Comparison of ENCODE assay signal across 21 cellular contexts in genomic region chr14:74658535-74659130, GRCh38. TPM values are rescaled to one million over a fixed set of nuclear protein-coding genes. Genes with fewer than 3 reads are reported as not detected.
DNase-seq lines count a peak whose midpoint lies in the region; ATAC-seq, FAIRE-seq and TF ChIP-seq lines count a peak whose summit lies in the region.
"Had no signal": no experiment of that assay in that cellular context is flagged by ENCODE, and none has a peak within 500 bp of the region (broad histone marks: within the 10 kb centered on the region; RNA-seq: fewer than 3 reads in every experiment).

No MANE protein-coding gene starts in this region.

- BruUV-seq in K562 (replicated peaks; lab: Mats Ljungman, UMichigan): no TSS peak

- ATAC-seq in K562: no peak
- ATAC-seq: HCT116, left lung had no signal

- intact Hi-C loops in K562 (cut with micrococcal nuclease): no loop called here
- intact Hi-C loops in posterior cingulate gyrus (cut with DNase I): no loop called here
- intact Hi-C loops in esophagus muscularis mucosa (cut with DNase I): no loop called here

- TF ChIP-seq POLR2A in K562 (conservative IDR thresholded peaks at IDR 0.05) (no peak), esophagus muscularis mucosa (IDR thresholded peaks at IDR 0.05; ENCODE audit: low read depth) (no peak)

- no peak for FAIRE-seq in K562 (lab: Jason Lieb, UNC)
- FAIRE-seq: frontal cortex had no signal

- TF ChIP-seq CTCF in K562 (IDR thresholded peaks at IDR 0.05 in 2 of 3, conservative IDR thresholded peaks at IDR 0.05 in 1 of 3; ENCODE audit: insufficient read depth in 2 of 3, low read depth in 1 of 3, low read length in 3 of 3) (no peak), esophagus muscularis mucosa (IDR thresholded peaks at IDR 0.05) (no peak)

- H3K36me3 ChIP-seq in K562 (ENCODE audit: control insufficient read depth, insufficient read depth, low read length): peaks cover 30% of the 10 kb centered on the region; the same call in 2 of the 3 replicates
- H3K36me3 ChIP-seq in esophagus muscularis mucosa: peaks cover 24 to 70% (median 46%) of the 10 kb centered on the region in 4 donors
- H3K36me3 ChIP-seq: breast epithelium, ovary had no signal

- H3K9ac ChIP-seq in K562 (ENCODE audit: insufficient read depth in 1 of 2, low read depth in 2 of 2, low read length in 2 of 2): no peak overlapping the region
- H3K9ac ChIP-seq: KMS-11 had no signal

- H3K27me3 ChIP-seq in K562 (ENCODE audit: control insufficient read depth in 2 of 2, insufficient read depth in 2 of 2, low read length in 2 of 2) (no peaks in the 10 kb centered on the region), esophagus muscularis mucosa (no peaks in the 10 kb centered on the region)
- H3K27me3 ChIP-seq: breast epithelium, left lung, ovary, testis had no signal

- no peak overlapping the region for H3K27ac ChIP-seq in K562 (ENCODE audit: extremely low read depth, low read depth, low read length)
- H3K27ac ChIP-seq in esophagus muscularis mucosa (replicated peaks in 1 of 4): no peak overlapping the region
- H3K27ac ChIP-seq: breast epithelium, KMS-11, left lung, ovary, RWPE1, testis had no signal

- TF ChIP-seq RAD21 in K562 (CRISPR knock-in tag; conservative IDR thresholded peaks at IDR 0.05 in 1 of 2, IDR thresholded peaks at IDR 0.05 in 1 of 2): no peak

- CTCF ChIA-PET in K562 (lab: Yijun Ruan, JAX; ENCODE audit: low intra/inter-chr PET ratio): no interaction called here

- H4K20me1 ChIP-seq in K562 (replicated peaks; ENCODE audit: control insufficient read depth, insufficient read depth, low read length): no peaks in the 10 kb centered on the region

- H3K79me2 ChIP-seq in K562 (ENCODE audit: control insufficient read depth, insufficient read depth, low read length): no peaks in the 10 kb centered on the region

- WGBS in K562 (ENCODE audit: insufficient coverage, low coverage, missing lambda C conversion rate): 100% methylated on average over 1 of the region's 1 CpG
- 95% methylated on average over 1 of the region's 1 CpG for WGBS in esophagus muscularis mucosa

- peaks cover 3% of the 10 kb centered on the region for H3K9me1 ChIP-seq in K562 (ENCODE audit: control insufficient read depth, insufficient read depth, low read length)

- POLR2A ChIA-PET in K562 (lab: Yijun Ruan, JAX): no interaction called here

- H3K9me3 ChIP-seq in K562 (replicated peaks; ENCODE audit: control insufficient read depth, insufficient read depth, low read depth, low read length): no peaks in the 10 kb centered on the region
- H3K9me3 ChIP-seq in esophagus muscularis mucosa: no peaks in the 10 kb centered on the region
- H3K9me3 ChIP-seq: breast epithelium, left lung, ovary, testis had no signal

- peak; percentile 62 for DNase-seq in HT1080 (ENCODE audit: low read depth)
- DNase-seq in K562 (ENCODE audit: extremely low read depth in 1 of 4, low spot score in 3 of 4): no peak
- DNase-seq in hepatic stellate cell (ENCODE audit: low spot score): peak; percentile 50
- no peak for DNase-seq in central memory CD4-positive, alpha-beta T cell
- no peak for DNase-seq in posterior cingulate gyrus
- DNase-seq in esophagus muscularis mucosa (ENCODE audit: extremely low spot score): no peak
- DNase-seq in AML-193 (lab: John Stamatoyannopoulos, UW): no peak
- DNase-seq: activated CD4-positive, alpha-beta T cell treated with anti-CD3 and anti-CD28 coated beads, Interleukin-2, amount 50 U/mL, for 1 hour; activated naive CD4-positive, alpha-beta T cell treated with anti-CD3 and anti-CD28 coated beads, Interleukin-2, amount 50 U/mL, for 16 hours; activated T-cell treated with anti-CD3 and anti-CD28 coated beads, Interleukin-2, amount 50 U/mL, for 24 hours; DMS79; effector CD8-positive, alpha-beta T cell; left lung; NCI-H1105; ovary; testis had no signal

- in situ Hi-C loops in K562 (cut with MboI): no loop called here

- peaks cover 0 to 12% of the 10 kb centered on the region in 2 experiments; a peak in 2 of 5 replicates for H3K4me1 ChIP-seq in K562 (replicated peaks in 1 of 2; ENCODE audit: control insufficient read depth in 2 of 2, insufficient read depth in 2 of 2, low read length in 2 of 2)
- H3K4me1 ChIP-seq in esophagus muscularis mucosa: peaks cover 0 to 25% (median 17%) of the 10 kb centered on the region in 4 donors

- TF ChIP-seq EP300 in K562 (IDR thresholded peaks at IDR 0.05; ENCODE audit: low read length): no peak
- TF ChIP-seq EP300 in esophagus muscularis mucosa (IDR thresholded peaks at IDR 0.05): no peak

- H3K4me3 ChIP-seq in K562 (no peak overlapping the region), esophagus muscularis mucosa (no peak overlapping the region)
- H3K4me3 ChIP-seq: breast epithelium, left lung, ovary, testis had no signal

- no peak overlapping the region for H3K4me2 ChIP-seq in K562 (ENCODE audit: insufficient read depth, low read length)
- H3K4me2 ChIP-seq: KMS-11 had no signal

- no peak overlapping the region for H2AFZ ChIP-seq in K562 (ENCODE audit: low read depth, low read length)

RNA-seq across cellular contexts. Expression of gene LTBP2, which starts 46.6 kb away (rescaled TPM):
- total RNA-seq in HT1080 (2014; rRNA removed; shearing (Covaris generic)): 32.5 and 34.9 TPM in 2 replicates
- 20.4 and 23.1 TPM in 2 replicates for polyA plus RNA-seq in HT1080 (2015; cell fraction: cytosol; rRNA removed)
- polyA plus RNA-seq in HT1080 (2015; cell fraction: nucleus; rRNA removed): 62.2 and 66.5 TPM in 2 replicates
- 0.25 and 0.35 TPM in 2 replicates for total RNA-seq in K562 (2011; cell fraction: chromatin; rRNA removed; ENCODE audit: low replicate concordance)
- total RNA-seq in K562 (2011; cell fraction: nucleolus; rRNA removed): 0.66 and 0.83 TPM in 2 replicates
- total RNA-seq in K562 (2011; cell fraction: nucleoplasm; rRNA removed): 0.07 and 0.23 TPM in 2 replicates
- total RNA-seq in K562 (2014; rRNA removed) (0.04 TPM in 1 of 2 replicates, not detected in the other), K562 (2014; rRNA removed; fragmentation: Illumina TruSeq; extraction: Trizol) (not detected in 2 replicates), K562 (2015; rRNA removed; fragmentation: Illumina TruSeq; extraction: Trizol) (not detected in 2 replicates), K562 (2021) (0.18 and 0.20 TPM in 2 replicates), esophagus muscularis mucosa (100 to 1,000 TPM in 2 of 4 donors, 10 to 100 TPM in 2; 62.0 to 151 (median 109) TPM)
- polyA plus RNA-seq in K562 (2011; rRNA removed) (0.03 and 0.07 TPM in 2 replicates), K562 (2014; fragmentation: Illumina TruSeq; extraction: Trizol) (0.01 TPM in 1 of 2 replicates, not detected in the other), K562 (2014; fragmentation: Nextera tagmentation; extraction: Ambion mirVana) (under 1 TPM; 0.03 to 0.04 TPM), K562 (2014; rRNA removed) (under 0.01 TPM in 1 of 2 replicates, not detected in the other)
- 0.07 and 0.13 TPM in 2 replicates for polyA plus RNA-seq in K562 (2011; cell fraction: cytosol; rRNA removed)
- 0.34 and 0.46 TPM in 2 replicates for polyA plus RNA-seq in K562 (2011; cell fraction: nucleus; rRNA removed)
- polyA plus RNA-seq in K562 (2012): 0.10 and 0.35 TPM in 2 replicates
- 0.04 and 0.06 TPM in 2 replicates for polyA minus RNA-seq in K562 (2011; rRNA and poly(A)+ RNA removed)
- not detected in 2 replicates for polyA minus RNA-seq in K562 (2011; cell fraction: cytosol; rRNA and poly(A)+ RNA removed)
- polyA minus RNA-seq in K562 (2011; cell fraction: nucleus; rRNA and poly(A)+ RNA removed): 0.44 and 0.54 TPM in 2 replicates

RNA-seq across cellular contexts. Expression of gene AREL1, which starts 54.2 kb away (rescaled TPM):
- total RNA-seq in HT1080 (2014; rRNA removed; shearing (Covaris generic)): 30.8 and 45.9 TPM in 2 replicates
- 29.7 and 38.5 TPM in 2 replicates for polyA plus RNA-seq in HT1080 (2015; cell fraction: cytosol; rRNA removed)
- 54.3 and 54.7 TPM in 2 replicates for polyA plus RNA-seq in HT1080 (2015; cell fraction: nucleus; rRNA removed)
- 77.5 and 98.7 TPM in 2 replicates for total RNA-seq in K562 (2011; cell fraction: chromatin; rRNA removed; ENCODE audit: low replicate concordance)
- 64.5 and 65.9 TPM in 2 replicates for total RNA-seq in K562 (2011; cell fraction: nucleolus; rRNA removed)
- 61.2 and 62.1 TPM in 2 replicates for total RNA-seq in K562 (2011; cell fraction: nucleoplasm; rRNA removed)
- total RNA-seq in K562 (2014; rRNA removed): 12.6 and 17.8 TPM in 2 replicates
- 16.3 and 16.6 TPM in 2 replicates for total RNA-seq in K562 (2014; rRNA removed; fragmentation: Illumina TruSeq; extraction: Trizol)
- 16.7 and 17.5 TPM in 2 replicates for total RNA-seq in K562 (2015; rRNA removed; fragmentation: Illumina TruSeq; extraction: Trizol)
- total RNA-seq in K562 (2021): 24.3 and 24.8 TPM in 2 replicates
- 24.0 and 25.7 TPM in 2 replicates for polyA plus RNA-seq in K562 (2011; rRNA removed)
- polyA plus RNA-seq in K562 (2011; cell fraction: cytosol; rRNA removed): 45.7 and 48.9 TPM in 2 replicates
- polyA plus RNA-seq in K562 (2011; cell fraction: nucleus; rRNA removed): 91.0 and 95.3 TPM in 2 replicates
- polyA plus RNA-seq in K562 (2012): 10.5 and 13.1 TPM in 2 replicates
- polyA plus RNA-seq in K562 (2014; fragmentation: Illumina TruSeq; extraction: Trizol): 17.5 and 21.4 TPM in 2 replicates
- 1 to 10 TPM; 6.0 to 7.6 TPM for polyA plus RNA-seq in K562 (2014; fragmentation: Nextera tagmentation; extraction: Ambion mirVana)
- 13.1 and 16.5 TPM in 2 replicates for polyA plus RNA-seq in K562 (2014; rRNA removed)
- polyA minus RNA-seq in K562 (2011; rRNA and poly(A)+ RNA removed): 44.6 and 58.7 TPM in 2 replicates
- polyA minus RNA-seq in K562 (2011; cell fraction: cytosol; rRNA and poly(A)+ RNA removed): 20.4 and 28.2 TPM in 2 replicates
- 33.8 and 49.7 TPM in 2 replicates for polyA minus RNA-seq in K562 (2011; cell fraction: nucleus; rRNA and poly(A)+ RNA removed)
- total RNA-seq in esophagus muscularis mucosa: 10 to 100 TPM; 12.3 to 21.6 (median 16.2) TPM

RNA-seq across cellular contexts. Expression of gene FCF1, which starts 54.3 kb away (rescaled TPM):
- 22.7 and 62.8 TPM in 2 replicates for total RNA-seq in HT1080 (2014; rRNA removed; shearing (Covaris generic))
- polyA plus RNA-seq in HT1080 (2015; cell fraction: cytosol; rRNA removed): 52.0 and 64.2 TPM in 2 replicates
- polyA plus RNA-seq in HT1080 (2015; cell fraction: nucleus; rRNA removed): 43.3 and 51.5 TPM in 2 replicates
- total RNA-seq in K562 (2011; cell fraction: chromatin; rRNA removed; ENCODE audit: low replicate concordance): 10.5 and 29.2 TPM in 2 replicates
- 5.3 and 7.0 TPM in 2 replicates for total RNA-seq in K562 (2011; cell fraction: nucleolus; rRNA removed)
- total RNA-seq in K562 (2011; cell fraction: nucleoplasm; rRNA removed): 11.1 and 12.1 TPM in 2 replicates
- total RNA-seq in K562 (2014; rRNA removed) (23.4 and 25.0 TPM in 2 replicates), K562 (2014; rRNA removed; fragmentation: Illumina TruSeq; extraction: Trizol) (53.7 and 67.3 TPM in 2 replicates), K562 (2015; rRNA removed; fragmentation: Illumina TruSeq; extraction: Trizol) (40.0 and 40.4 TPM in 2 replicates), K562 (2021) (43.3 and 46.1 TPM in 2 replicates), esophagus muscularis mucosa (10 to 100 TPM; 19.1 to 26.7 (median 23.2) TPM)
- polyA plus RNA-seq in K562 (2011; rRNA removed) (55.6 and 75.1 TPM in 2 replicates), K562 (2014; fragmentation: Illumina TruSeq; extraction: Trizol) (91.9 and 98.3 TPM in 2 replicates), K562 (2014; fragmentation: Nextera tagmentation; extraction: Ambion mirVana) (10 to 100 TPM in 1 of 2 experiments, 1 to 10 TPM in 1; 6.8 to 18.6 TPM), K562 (2014; rRNA removed) (38.3 and 40.9 TPM in 2 replicates)
- polyA plus RNA-seq in K562 (2011; cell fraction: cytosol; rRNA removed): 17.6 and 40.1 TPM in 2 replicates
- 8.5 and 14.9 TPM in 2 replicates for polyA plus RNA-seq in K562 (2011; cell fraction: nucleus; rRNA removed)
- polyA plus RNA-seq in K562 (2012): 36.6 and 43.6 TPM in 2 replicates
- polyA minus RNA-seq in K562 (2011; rRNA and poly(A)+ RNA removed): 123 and 136 TPM in 2 replicates
- polyA minus RNA-seq in K562 (2011; cell fraction: cytosol; rRNA and poly(A)+ RNA removed): 17.6 and 31.4 TPM in 2 replicates
- 6.5 and 11.8 TPM in 2 replicates for polyA minus RNA-seq in K562 (2011; cell fraction: nucleus; rRNA and poly(A)+ RNA removed)

Comparison
In these comparisons a context has a peak if more than half of its experiments do, and no peak if none do; other contexts are left out.
1. DNase-seq: peak in HT1080 (single experiment) and hepatic stellate cell (single experiment); none in K562 (0 of 4), central memory CD4-positive, alpha-beta T cell (single experiment), posterior cingulate gyrus (0 of 10), esophagus muscularis mucosa (single experiment) and AML-193 (0 of 2).
2. RNA of gene LTBP2, which starts 46.6 kb away (total RNA-seq): 62.0 to 151 TPM in esophagus muscularis mucosa and 32.5 to 34.9 TPM in HT1080; 0.04 to 0.83 TPM in K562; every median in the first group is over 10 times any median in the second.